20 cellular contexts compared by ENCODE assay signal in the genomic region with DNA sequence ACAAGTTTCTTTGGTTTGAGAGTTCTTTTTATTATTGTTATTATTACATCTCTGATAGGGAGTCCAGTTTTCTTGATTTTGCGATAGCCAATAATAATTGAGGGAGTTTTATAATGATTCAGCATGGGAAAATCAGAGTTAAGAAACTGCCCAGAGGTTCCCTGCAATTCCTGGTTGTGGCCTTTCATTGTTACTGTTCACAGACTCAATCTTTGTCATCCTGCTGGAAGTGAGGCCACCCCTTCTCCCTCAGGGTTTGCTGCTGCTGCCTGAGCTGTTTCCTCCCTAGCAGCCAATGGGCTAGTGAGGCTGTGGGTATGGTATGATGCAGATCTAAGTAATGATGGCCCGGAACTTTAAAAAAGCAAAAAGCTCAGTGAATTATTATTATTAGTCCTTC. TPM values are rescaled to one million over a fixed set of nuclear protein-coding genes. Genes with fewer than 3 reads are reported as not detected.
"Had no signal": no experiment of that assay in that cellular context is flagged by ENCODE, and none has a peak within 500 bp of the region (broad histone marks: within the 10 kb centered on the region; RNA-seq: fewer than 3 reads in every experiment).

No MANE protein-coding gene starts in this region.

- ATAC-seq: left cardiac atrium; naive thymus-derived CD4-positive, alpha-beta T cell; right lobe of liver; stimulated activated memory B cell treated with anti-CD40 and anti-IgM and Interleukin-4, amounts not matched to agents 10 μg/mL and 1 μg/mL and 100 μg/mL, for 72 hours had no signal

- H3K4me1 ChIP-seq: left ventricle myocardium inferior, parathyroid adenoma, prostate gland, right lobe of liver, tibial artery, upper lobe of left lung, uterus had no signal

- H2AFZ ChIP-seq: hepatocyte, parathyroid adenoma had no signal

- H3K4me1 Mint-ChIP-seq: nephron progenitor cell; stimulated activated memory B cell treated with anti-CD40 and anti-IgM and Interleukin-4, amounts not matched to agents 10 μg/mL and 1 μg/mL and 100 μg/mL, for 72 hours had no signal

- H3K36me3 ChIP-seq: left ventricle myocardium inferior, prostate gland, right lobe of liver, tibial artery, upper lobe of left lung, uterus had no signal

- H3K9ac ChIP-seq: parathyroid adenoma had no signal

- H3K27me3 ChIP-seq: hepatocyte, right lobe of liver, tibial artery, upper lobe of left lung, uterus had no signal

- H3K27ac ChIP-seq: hepatocyte, left ventricle myocardium inferior, parathyroid adenoma, prostate gland, right lobe of liver, tibial artery, upper lobe of left lung, uterus had no signal

- H3K9me3 ChIP-seq: left ventricle myocardium inferior, prostate gland, right lobe of liver, tibial artery, upper lobe of left lung, uterus had no signal

- H3K4me3 Mint-ChIP-seq: naive thymus-derived CD4-positive, alpha-beta T cell; nephron progenitor cell; stimulated activated memory B cell treated with anti-CD40 and anti-IgM and Interleukin-4, amounts not matched to agents 10 μg/mL and 1 μg/mL and 100 μg/mL, for 72 hours; stimulated activated naive CD8-positive, alpha-beta T cell treated with anti-CD3 and anti-CD28 coated beads, Interleukin-15, Interleukin-2, amounts not matched to agents 100 ng/mL and 50 ng/mL, for 24 hours had no signal

- H3K27ac Mint-ChIP-seq: naive thymus-derived CD4-positive, alpha-beta T cell; nephron progenitor cell; stimulated activated memory B cell treated with anti-CD40 and anti-IgM and Interleukin-4, amounts not matched to agents 10 μg/mL and 1 μg/mL and 100 μg/mL, for 72 hours; stimulated activated naive CD8-positive, alpha-beta T cell treated with anti-CD3 and anti-CD28 coated beads, Interleukin-15, Interleukin-2, amounts not matched to agents 100 ng/mL and 50 ng/mL, for 24 hours had no signal

- H3K4me2 ChIP-seq: hepatocyte had no signal

- DNase-seq: head of caudate nucleus; kidney; left cardiac atrium; left ventricle myocardium inferior; mesendoderm; naive thymus-derived CD4-positive, alpha-beta T cell; nephron progenitor cell; retina; right lobe of liver; stimulated activated CD4-positive, alpha-beta T cell treated with anti-CD3 and anti-CD28 coated beads, Interleukin-4, amount 100 ng/mL, for 24 hours; tibial artery; upper lobe of left lung; uterus had no signal

- H3K27me3 Mint-ChIP-seq: stimulated activated naive CD8-positive, alpha-beta T cell treated with anti-CD3 and anti-CD28 coated beads, Interleukin-15, Interleukin-2, amounts not matched to agents 100 ng/mL and 50 ng/mL, for 24 hours had no signal

- H3K4me3 ChIP-seq: hepatocyte, left ventricle myocardium inferior, lung, prostate gland, right lobe of liver, tibial artery, upper lobe of left lung, uterus had no signal

RNA-seq across cellular contexts. Expression of a gene that starts 50.2 kb away (rescaled TPM):
- total RNA-seq: temporal lobe had no signal
- polyA plus RNA-seq: naive thymus-derived CD4-positive, alpha-beta T cell had no signal
